8 cellular contexts compared by ENCODE assay signal in the genomic region with DNA sequence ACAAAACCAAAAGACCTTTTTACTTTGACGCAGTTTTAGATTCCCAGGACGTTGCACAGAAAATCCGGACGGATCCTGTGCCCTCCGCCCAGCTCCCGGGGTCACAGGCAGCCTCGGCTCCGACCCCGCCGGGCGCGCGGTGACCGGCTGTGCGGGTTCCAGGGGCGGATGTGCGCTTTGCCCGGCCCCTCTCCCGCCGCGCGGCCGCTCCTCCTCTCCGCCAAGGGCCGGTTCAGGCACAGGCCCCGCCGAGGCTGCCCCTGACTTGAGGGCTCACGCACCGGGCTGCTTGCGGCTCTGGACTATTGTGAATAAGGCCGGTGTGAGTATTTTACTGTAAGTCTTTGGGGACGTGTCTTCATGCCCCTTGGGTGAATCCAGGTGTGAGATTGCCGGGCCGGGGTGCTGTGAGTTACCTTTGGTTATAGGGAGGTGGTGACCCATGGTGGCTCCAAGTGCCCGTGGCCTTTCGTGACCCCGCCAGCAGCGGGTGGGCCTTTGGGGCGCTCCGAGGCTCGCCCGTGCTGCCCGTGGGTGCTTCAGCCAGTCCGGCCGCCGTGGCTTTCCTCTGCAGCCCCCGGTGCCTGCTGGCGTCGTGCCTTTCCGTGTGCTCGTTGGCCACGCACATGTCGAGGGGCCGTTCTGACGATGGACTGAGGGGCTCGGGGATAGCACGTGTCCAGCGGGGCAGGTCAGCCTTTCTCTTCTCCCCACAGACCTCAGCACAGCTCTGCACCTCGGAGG. TPM values are rescaled to one million over a fixed set of nuclear protein-coding genes. Genes with fewer than 3 reads are reported as not detected.
DNase-seq lines count a peak whose midpoint lies in the region; ATAC-seq and TF ChIP-seq lines count a peak whose summit lies in the region.

No MANE protein-coding gene starts in this region.

- in situ Hi-C loops in HAP-1 (cut with MboI; ENCODE audit: low sequenced_read_pairs) = no loop called here

- no peak overlapping the region for H3K18ac ChIP-seq in trophoblast cell (ENCODE audit: low read length)

- H3K27me3 ChIP-seq in HAP-1 (ENCODE audit: low read depth) (0 out of 2 replicates have a peak, but pooled peaks cover 3% of the 10 kb centered on the region), RWPE2 (ENCODE audit: insufficient read depth, poor library complexity, severe bottlenecking) (peaks cover 8% of the 10 kb centered on the region), trophoblast cell (ENCODE audit: insufficient read depth, low read length) (peaks cover 11% of the 10 kb centered on the region)

- H3K4me2 ChIP-seq in trophoblast cell (ENCODE audit: low read length) = peak overlapping the region; percentile 90

- H3K36me3 ChIP-seq in HAP-1 (replicated peaks) (no peaks in the 10 kb centered on the region), RWPE2 (ENCODE audit: low read depth) (no peaks in the 10 kb centered on the region), trophoblast cell (ENCODE audit: control insufficient read depth in 1 of 2, insufficient read depth in 2 of 2, low read length in 2 of 2) (no peaks in the 10 kb centered on the region)

- peak overlapping the region; percentile 13 for H4K91ac ChIP-seq in trophoblast cell (ENCODE audit: low read depth, low read length)

- peak overlapping the region; percentile 9 for H2BK120ac ChIP-seq in trophoblast cell (ENCODE audit: insufficient read depth, low read length, poor library complexity)

- DNase-seq in GM12864 (ENCODE audit: low read depth) (no peak), HAP-1 (ENCODE audit: low spot score in 2 of 2) (peak in 1 of 2 experiments; percentile 50), RWPE2 (ENCODE audit: low spot score) (no peak), foreskin fibroblast (no peak), trophoblast cell (no peak), NCI-H1092 treated with DMSO at 0.1 percent for 48 hours (lab: John Stamatoyannopoulos, UW) (no peak)
- no peak for DNase-seq in stimulated activated naive CD4-positive, alpha-beta T cell treated with Interleukin-2 at 50 U/mL for 16 hours (lab: John Stamatoyannopoulos, UW)

- H3K4me1 ChIP-seq in HAP-1 (peaks cover 7% of the 10 kb centered on the region), RWPE2 (ENCODE audit: insufficient read depth, poor library complexity, severe bottlenecking) (no peaks in the 10 kb centered on the region), trophoblast cell (ENCODE audit: control insufficient read depth in 1 of 2, insufficient read depth in 2 of 2, low read length in 2 of 2) (peaks cover 9 to 10% of the 10 kb centered on the region in 2 experiments)

- peak overlapping the region; percentile 74 for H4K12ac ChIP-seq in trophoblast cell (ENCODE audit: low read depth, low read length)

- peak overlapping the region; percentile 55 for H3K4me3 ChIP-seq in GM12864 (ENCODE audit: low read depth, low read length)
- H3K4me3 ChIP-seq in HAP-1 = peak overlapping the region; percentile 33
- H3K4me3 ChIP-seq in RWPE2 (ENCODE audit: severe bottlenecking) = peak overlapping the region; percentile 32
- peak overlapping the region; percentile 58 for H3K4me3 ChIP-seq in foreskin fibroblast (ENCODE audit: low read depth in 1 of 2, low read length in 2 of 2)
- peak overlapping the region; percentile 62 for H3K4me3 ChIP-seq in trophoblast cell (ENCODE audit: low read depth, low read length)

- WGBS in trophoblast cell (ENCODE audit: extremely low coverage, insufficient coverage, insufficient read length) = no CpG with 5 or more reads among the region's 59 CpGs

- no peak overlapping the region for H3K14ac ChIP-seq in trophoblast cell (ENCODE audit: low read length)

- ATAC-seq in RWPE2 (ENCODE audit: low read depth) (peak; percentile 21), GM18868 (IDR thresholded peaks at IDR 0.05; ENCODE audit: unreplicated experiment) (no peak)

- H3K23ac ChIP-seq in trophoblast cell (ENCODE audit: low read length) = no peak overlapping the region

- H2AFZ ChIP-seq in trophoblast cell (ENCODE audit: insufficient read depth, low read length, poor library complexity) = peak overlapping the region; percentile 74

- H2AK5ac ChIP-seq in trophoblast cell (ENCODE audit: low read length) = no peak overlapping the region

- TF ChIP-seq CTCF in GM12864 (IDR thresholded peaks at IDR 0.05; ENCODE audit: low read depth, low read length, missing control alignments) (no peak), RWPE2 (IDR thresholded peaks at IDR 0.05; ENCODE audit: poor library complexity, severe bottlenecking) (no peak), foreskin fibroblast (IDR thresholded peaks at IDR 0.05; ENCODE audit: low read depth, low read length) (no peak)

- H3K9me3 ChIP-seq in HAP-1 (0 out of 2 replicates have a peak, but pooled peaks cover 3% of the 10 kb centered on the region), RWPE2 (ENCODE audit: severe bottlenecking) (peaks cover 5% of the 10 kb centered on the region), trophoblast cell (ENCODE audit: insufficient read depth, low read depth, low read length) (peaks cover 21% of the 10 kb centered on the region)

- peaks cover 2% of the 10 kb centered on the region for H3K79me2 ChIP-seq in trophoblast cell (ENCODE audit: control insufficient read depth, insufficient read depth, low read length, poor library complexity)

- H4K8ac ChIP-seq in trophoblast cell (ENCODE audit: low read depth, low read length) = peak overlapping the region; percentile 61

- H3K27ac ChIP-seq in RWPE2 (ENCODE audit: poor library complexity, severe bottlenecking) = no peak overlapping the region
- no peak overlapping the region for H3K27ac ChIP-seq in trophoblast cell (ENCODE audit: low read depth, low read length)

- peak overlapping the region; percentile 4 for H3K4ac ChIP-seq in trophoblast cell (ENCODE audit: low read depth, low read length)

- no peak overlapping the region for H3K9ac ChIP-seq in trophoblast cell (ENCODE audit: low read length)

- H2BK5ac ChIP-seq in trophoblast cell (ENCODE audit: low read depth, low read length, poor library complexity) = no peak overlapping the region

- H2BK12ac ChIP-seq in trophoblast cell (ENCODE audit: low read length) = no peak overlapping the region

- H3K79me1 ChIP-seq in trophoblast cell (ENCODE audit: low read length) = peaks cover 7% of the 10 kb centered on the region

RNA-seq across cellular contexts. Expression of gene NOC4L, which starts 45.9 kb away (rescaled TPM):
- polyA plus RNA-seq in trophoblast cell (2013) = 22.0 and 22.3 TPM in 2 replicates

RNA-seq across cellular contexts. Expression of gene DDX51, which starts 46.1 kb away (rescaled TPM):
- polyA plus RNA-seq in trophoblast cell (2013) = 6.5 and 6.9 TPM in 2 replicates
